In genomic region chr2:205733082-205733481, GRCh38 we compare ENCODE assay signal across 1 cellular context.
TF ChIP-seq lines count a peak whose summit lies in the region.

No MANE protein-coding gene starts in this region.

TF ChIP-seq in HepG2, 621 proteins besides CTCF, POLR2A, EP300 and RAD21:
- no peak for TF ChIP-seq PHF21A (CRISPR knock-in tag; IDR thresholded peaks at IDR 0.05)
- no peak for TF ChIP-seq FOXJ3 (CRISPR knock-in tag; IDR thresholded peaks at IDR 0.05; ENCODE audit: borderline replicate concordance)
- no peak for TF ChIP-seq ZZZ3 (CRISPR knock-in tag; IDR thresholded peaks at IDR 0.05; ENCODE audit: borderline replicate concordance)
- no peak for TF ChIP-seq ZNF546 (CRISPR knock-in tag; conservative IDR thresholded peaks at IDR 0.05)
- TF ChIP-seq ZNF513 (CRISPR knock-in tag; conservative IDR thresholded peaks at IDR 0.05) = no peak
- TF ChIP-seq SRF (IDR thresholded peaks at IDR 0.05; ENCODE audit: low read depth, low read length) = no peak
- no peak for TF ChIP-seq ZBTB26 (CRISPR knock-in tag; IDR thresholded peaks at IDR 0.05; ENCODE audit: borderline replicate concordance)
